1 cellular context compared by ENCODE assay signal in genomic region chr16:14636179-14636950, GRCh38.
A peak's percentile ranks its signal among the peaks of the same experiment; 100 is the strongest.
TF ChIP-seq lines count a peak whose summit lies in the region.

No MANE protein-coding gene starts in this region.

TF ChIP-seq in H1, 55 proteins besides CTCF, POLR2A, EP300 and RAD21:
- TF ChIP-seq ASH2L (IDR thresholded peaks at IDR 0.05; ENCODE audit: low read length) (peak; percentile 53), POLR2AphosphoS5 (IDR thresholded peaks at IDR 0.05; ENCODE audit: low read depth, low read length) (0 out of 2 replicates have a peak, but pooled peaks have one; percentile 37)
